In genomic region chr2:200786826-200787225, GRCh38 we compare ENCODE assay signal across 11 cellular contexts. TPM values are rescaled to one million over a fixed set of nuclear protein-coding genes. Genes with fewer than 3 reads are reported as not detected.
DNase-seq lines count a peak whose midpoint lies in the region; ATAC-seq and TF ChIP-seq lines count a peak whose summit lies in the region.
"Had no signal": no experiment of that assay in that cellular context is flagged by ENCODE, and none has a peak within 500 bp of the region (broad histone marks: within the 10 kb centered on the region; RNA-seq: fewer than 3 reads in every experiment).

No MANE protein-coding gene starts in this region.

- H3K27ac ChIP-seq in SK-N-SH (ENCODE audit: low read depth in 2 of 2, low read length in 1 of 2) (peak overlapping the region; percentile 71 to 99; a peak in 3 of 4 replicates), fibroblast of lung (ENCODE audit: insufficient read depth, low read length) (peak overlapping the region; percentile 97)
- H3K27ac ChIP-seq: KMS-11 had no signal

- CTCF ChIA-PET in SK-N-SH (lab: Yijun Ruan, JAX) = no interaction called here

- H3K9ac ChIP-seq in SK-N-SH (peak overlapping the region; percentile 69), fibroblast of lung (ENCODE audit: insufficient read depth, low read length) (peak overlapping the region; percentile 21)
- H3K9ac ChIP-seq: KMS-11 had no signal

- H3K9me2 ChIP-seq in SK-N-SH = no peaks in the 10 kb centered on the region

- DNase-seq in NCI-H2196 (lab: John Stamatoyannopoulos, UW; ENCODE audit: unreplicated experiment) (peak; percentile 46), NCI-H2196 treated with DMSO at 0.1 percent for 48 hours (lab: John Stamatoyannopoulos, UW; ENCODE audit: unreplicated experiment) (no peak), SK-N-SH (no peak), fibroblast of lung (ENCODE audit: low read depth in 2 of 2) (peak; percentile 82 to 89), smooth muscle cell of the brain vasculature (ENCODE audit: low read depth, low spot score) (peak; percentile 37), lower leg skin (ENCODE audit: low spot score in 2 of 2) (no peak), NCI-H1092 (lab: John Stamatoyannopoulos, UW) (no peak)
- DNase-seq: activated CD4-positive, alpha-beta T cell treated with anti-CD3 and anti-CD28 coated beads for 4 hours; nucleus accumbens had no signal

- TF ChIP-seq POLR2A in lower leg skin (IDR thresholded peaks at IDR 0.05) = no peak

- POLR2A ChIA-PET in SK-N-SH (lab: Yijun Ruan, JAX) = no interaction called here

- H3K4me3 ChIP-seq in SK-N-SH (ENCODE audit: low read depth in 2 of 2, low read length in 1 of 2) (peak overlapping the region in 1 of 2 experiments; percentile 37; a peak in 1 of 4 replicates), fibroblast of lung (replicated peaks in 1 of 4; ENCODE audit: control extremely low read depth in 1 of 4, insufficient read depth in 1 of 4, low read depth in 3 of 4, low read length in 4 of 4) (peak overlapping the region in 2 of 4 experiments; percentile 18 to 20), lower leg skin (ENCODE audit: low read depth, poor library complexity, severe bottlenecking) (no peak overlapping the region)

- H3K36me3 ChIP-seq in SK-N-SH (replicated peaks in 1 of 2; ENCODE audit: control insufficient read depth in 1 of 2, insufficient read depth in 2 of 2, low read length in 1 of 2) (no peaks in the 10 kb centered on the region), fibroblast of lung (ENCODE audit: control insufficient read depth, insufficient read depth, low read length) (no peaks in the 10 kb centered on the region)

- H3K79me2 ChIP-seq in SK-N-SH (ENCODE audit: insufficient read depth) (no peaks in the 10 kb centered on the region), fibroblast of lung (ENCODE audit: control insufficient read depth, insufficient read depth, low read length) (no peaks in the 10 kb centered on the region)

- 4% methylated on average over 3 of the region's 3 CpGs for WGBS in SK-N-SH (ENCODE audit: low lambda C conversion rate)
- WGBS in lower leg skin, 2 donors = 44 to 65% methylated on average over 3 of the region's 3 CpGs

- H3K27me3 ChIP-seq in SK-N-SH (ENCODE audit: insufficient read depth) (no peaks in the 10 kb centered on the region), fibroblast of lung (ENCODE audit: control insufficient read depth, insufficient read depth, low read length) (no peaks in the 10 kb centered on the region)

- no peak for TF ChIP-seq RAD21 in SK-N-SH (IDR thresholded peaks at IDR 0.05; ENCODE audit: low read length)

- TF ChIP-seq EP300 in SK-N-SH (IDR thresholded peaks at IDR 0.05; ENCODE audit: borderline replicate concordance in 1 of 2, low read depth in 1 of 2, low read length in 1 of 2) = no peak

- no peak for TF ChIP-seq CTCF in SK-N-SH (IDR thresholded peaks at IDR 0.05)
- no peak for TF ChIP-seq CTCF in fibroblast of lung (conservative IDR thresholded peaks at IDR 0.05 in 1 of 2, IDR thresholded peaks at IDR 0.05 in 1 of 2; ENCODE audit: low read depth in 1 of 2, low read length in 2 of 2)
- TF ChIP-seq CTCF in lower leg skin (IDR thresholded peaks at IDR 0.05) = no peak

- H4K20me1 ChIP-seq in SK-N-SH (ENCODE audit: insufficient read depth) (no peaks in the 10 kb centered on the region), fibroblast of lung (ENCODE audit: control insufficient read depth, extremely low read depth, insufficient read depth, low read length) (no peaks in the 10 kb centered on the region)

- H3K4me2 ChIP-seq in SK-N-SH = peak overlapping the region; percentile 67
- H3K4me2 ChIP-seq in fibroblast of lung (ENCODE audit: extremely low read depth, insufficient read depth, low read length) = peak overlapping the region; percentile 85
- H3K4me2 ChIP-seq: KMS-11 had no signal

- peaks cover 0 to 14% of the 10 kb centered on the region in 2 experiments; a peak in 3 of 4 replicates for H3K4me1 ChIP-seq in SK-N-SH (ENCODE audit: control insufficient read depth in 1 of 2, insufficient read depth in 2 of 2, low read depth in 1 of 2, low read length in 1 of 2)
- peaks cover 15% of the 10 kb centered on the region for H3K4me1 ChIP-seq in fibroblast of lung (ENCODE audit: control insufficient read depth, extremely low read depth, insufficient read depth, low read length)

- no peak for ATAC-seq in GM18502 (IDR thresholded peaks at IDR 0.05; ENCODE audit: poor library complexity, unreplicated experiment)

- no peaks in the 10 kb centered on the region for H3K9me3 ChIP-seq in SK-N-SH
- H3K9me3 ChIP-seq in fibroblast of lung (ENCODE audit: control insufficient read depth, insufficient read depth, low read depth, low read length) = no peaks in the 10 kb centered on the region

- H3F3A ChIP-seq in SK-N-SH (replicated peaks; ENCODE audit: insufficient read depth) = peaks cover 36% of the 10 kb centered on the region

- H2AFZ ChIP-seq in SK-N-SH (ENCODE audit: low read depth) = peak overlapping the region; percentile 64
- H2AFZ ChIP-seq in fibroblast of lung (ENCODE audit: low read length) = no peak overlapping the region

- intact Hi-C loops in lower leg skin (cut with DNase I; ENCODE audit: low total_unique reads) = no loop called here

TF ChIP-seq in SK-N-SH, 30 proteins besides CTCF, POLR2A, EP300 and RAD21:
- TF ChIP-seq EZH2phosphoT487 (IDR thresholded peaks at IDR 0.05; ENCODE audit: borderline replicate concordance, low read depth) = no peak
- TF ChIP-seq REST (IDR thresholded peaks at IDR 0.05; ENCODE audit: low read depth, low read length) = no peak
- 0 out of 2 replicates have a peak, but pooled peaks have one; percentile 8 for TF ChIP-seq JUND (IDR thresholded peaks at IDR 0.05)
- TF ChIP-seq CHD2 (IDR thresholded peaks at IDR 0.05; ENCODE audit: low read length, partially characterized antibody) = no peak
- TF ChIP-seq GABPA (IDR thresholded peaks at IDR 0.05; ENCODE audit: low read depth) = no peak; the same call in 1 of the 2 replicates
- TF ChIP-seq YY1 (IDR thresholded peaks at IDR 0.05; ENCODE audit: low read depth) = peak; percentile 50; the same call in 1 of the 2 replicates
- no peak for TF ChIP-seq SIN3A (IDR thresholded peaks at IDR 0.05; ENCODE audit: borderline replicate concordance, low read depth, low read length)

RNA-seq across cellular contexts. Expression of gene BZW1, which starts 24.9 kb away (rescaled TPM):
- polyA plus RNA-seq in SK-N-SH (2012; rRNA removed) (131 and 163 TPM in 2 replicates), fibroblast of lung (296 and 325 TPM in 2 replicates)
- 164 and 173 TPM in 2 replicates for polyA plus RNA-seq in SK-N-SH (2012; cell fraction: cytosol; rRNA removed)
- 68.4 and 126 TPM in 2 replicates for polyA plus RNA-seq in SK-N-SH (2012; cell fraction: nucleus; rRNA removed)
- total RNA-seq in fibroblast of lung (425 and 429 TPM in 2 replicates), lower leg skin (100 to 1,000 TPM in 3 of 4 donors, 10 to 100 TPM in 1; 57.6 to 156 (median 148) TPM)
- 318 and 372 TPM in 2 replicates for polyA plus RNA-seq in fibroblast of lung (2012)
- polyA minus RNA-seq in fibroblast of lung (ENCODE audit: low replicate concordance) = 154 and 241 TPM in 2 replicates

Comparison
In these comparisons a context has a peak if more than half of its experiments do, and no peak if none do; other contexts are left out.
1. DNase-seq: peak in NCI-H2196 (single experiment), fibroblast of lung (2 of 2) and smooth muscle cell of the brain vasculature (single experiment); none in NCI-H2196 treated with DMSO at 0.1 percent for 48 hours (single experiment), SK-N-SH (single experiment), lower leg skin (0 of 2) and NCI-H1092 (single experiment).